In the genomic region with DNA sequence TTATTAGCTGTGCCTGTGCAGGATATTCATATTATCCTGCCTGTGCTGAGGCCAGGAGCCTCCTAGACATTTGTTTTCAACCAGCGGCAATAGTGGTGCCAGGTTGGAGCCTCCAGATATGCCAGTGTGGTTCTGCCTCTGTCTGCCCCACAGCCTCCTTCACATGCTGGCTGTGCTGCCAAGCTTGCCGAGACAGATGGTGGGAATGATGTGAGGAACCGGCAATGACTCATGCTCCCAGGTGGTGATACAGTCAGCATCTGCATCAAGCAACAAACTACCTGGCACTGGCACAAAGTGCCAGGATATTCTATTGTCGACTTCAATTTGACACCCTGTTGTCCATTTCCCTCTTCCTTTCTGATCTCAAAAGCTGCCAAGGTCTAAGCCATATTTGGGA, we compare ENCODE assay signal across 26 cellular contexts.
DNase-seq lines count a peak whose midpoint lies in the region; ATAC-seq and TF ChIP-seq lines count a peak whose summit lies in the region.
"Had no signal": no experiment of that assay in that cellular context is flagged by ENCODE, and none has a peak within 500 bp of the region (broad histone marks: within the 10 kb centered on the region; RNA-seq: fewer than 3 reads in every experiment).

No MANE protein-coding gene starts in this region.

- peak; percentile 15 for DNase-seq in NCI-H748 (lab: John Stamatoyannopoulos, UW; ENCODE audit: unreplicated experiment)
- DNase-seq in NCI-H748 treated with DMSO at 0.1 percent for 48 hours (lab: John Stamatoyannopoulos, UW) = no peak
- DNase-seq in RKO (ENCODE audit: low spot score) = peak; percentile 23
- DNase-seq in fibroblast of mammary gland (ENCODE audit: low read depth) = peak; percentile 30
- DNase-seq in superior temporal gyrus (ENCODE audit: extremely low spot score) = peak; percentile 40
- no peak for DNase-seq in NCI-H2107 treated with DMSO at 0.1 percent for 48 hours (lab: John Stamatoyannopoulos, UW; ENCODE audit: unreplicated experiment)
- DNase-seq: activated CD4-positive, alpha-beta T cell treated with anti-CD3 and anti-CD28 coated beads, Interleukin-2, amount 50 U/mL, for 4 hours; activated CD4-positive, CD25-positive, alpha-beta regulatory T cell; activated naive CD4-positive, alpha-beta T cell; activated naive CD8-positive, alpha-beta T cell treated with anti-CD3 and anti-CD28 coated beads, Interleukin-2, amount 50 U/mL, for 24 hours; activated T-cell treated with anti-CD3 and anti-CD28 coated beads, Interleukin-2, amount 50 U/mL, for 72 hours; mesendoderm; NCI-H1417; NCI-H2029 treated with DMSO at 0.1 percent for 48 hours; NCI-H345; right lobe of liver; spleen; stimulated activated CD8-positive, alpha-beta memory T cell treated with anti-CD3 and anti-CD28 coated beads, Interleukin-4, amount 100 ng/mL, for 48 hours; T-helper 17 cell; uterus had no signal

- TF ChIP-seq CTCF in fibroblast of mammary gland (conservative IDR thresholded peaks at IDR 0.05; ENCODE audit: control insufficient read depth, insufficient read depth, low read depth, low read length) = no peak

- ATAC-seq in GM18873 (IDR thresholded peaks at IDR 0.05; ENCODE audit: low FRiP score, unreplicated experiment) = no peak
- no peak for ATAC-seq in GM21737 (IDR thresholded peaks at IDR 0.05; ENCODE audit: unreplicated experiment)
- ATAC-seq: activated naive CD8-positive, alpha-beta T cell treated with anti-CD3 and anti-CD28 coated beads, Interleukin-2, amount 50 U/mL, for 24 hours; activated T-cell treated with anti-CD3 and anti-CD28 coated beads, Interleukin-2, amount 50 U/mL, for 72 hours; HepG2; left lung; right lobe of liver; T-helper 17 cell had no signal

- H3K4me3 ChIP-seq in fibroblast of mammary gland (ENCODE audit: control insufficient read depth, low read depth, low read length) = no peak overlapping the region
- H3K4me3 ChIP-seq: left lung, right lobe of liver, SK-N-MC, spleen, thoracic aorta, uterus had no signal

Comparison
In these comparisons a context has a peak if more than half of its experiments do, and no peak if none do; other contexts are left out.
1. DNase-seq: peak in NCI-H748 (single experiment), RKO (single experiment), fibroblast of mammary gland (single experiment) and superior temporal gyrus (single experiment); none in NCI-H748 treated with DMSO at 0.1 percent for 48 hours (single experiment) and NCI-H2107 treated with DMSO at 0.1 percent for 48 hours (single experiment).